10 cellular contexts compared by ENCODE assay signal in the genomic region with DNA sequence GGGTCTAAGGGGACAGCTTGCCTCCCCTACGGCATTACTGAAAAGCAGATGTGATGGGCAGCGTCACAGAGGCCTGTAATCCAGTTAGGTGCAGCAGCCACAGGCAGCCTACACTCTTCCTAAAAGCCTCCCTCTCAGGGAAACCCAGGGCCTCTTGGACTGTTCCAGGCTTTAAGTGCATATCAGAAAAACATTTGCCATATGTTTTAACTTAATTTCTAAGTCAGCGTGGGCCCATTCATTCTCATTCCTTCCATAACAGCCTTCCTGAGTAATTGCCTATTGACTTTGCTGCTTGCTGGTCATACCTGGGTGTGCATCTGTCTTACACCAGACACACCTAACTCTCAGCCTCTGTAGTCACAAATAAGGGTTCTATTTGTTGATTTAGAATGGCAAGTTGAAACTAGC.
DNase-seq lines count a peak whose midpoint lies in the region; ATAC-seq and TF ChIP-seq lines count a peak whose summit lies in the region.
"Had no signal": no experiment of that assay in that cellular context is flagged by ENCODE, and none has a peak within 500 bp of the region (broad histone marks: within the 10 kb centered on the region; RNA-seq: fewer than 3 reads in every experiment).

No MANE protein-coding gene starts in this region.

- no peaks in the 10 kb centered on the region for H3K36me3 Mint-ChIP-seq in activated CD4-positive, alpha-beta T cell treated with anti-CD3 and anti-CD28 coated beads, Interleukin-2, amount 10 ng/mL, durations not matched to agents 7 days and 5 days (ENCODE audit: low read depth)

- POLR2A ChIA-PET in activated CD4-positive, alpha-beta T cell treated with anti-CD3 and anti-CD28 coated beads, Interleukin-2, amount 10 ng/mL, durations not matched to agents 7 days and 5 days (lab: Charles Lee) = no interaction called here

- no peak overlapping the region for H3K4me3 Mint-ChIP-seq in activated CD4-positive, alpha-beta T cell treated with anti-CD3 and anti-CD28 coated beads, Interleukin-2, amount 10 ng/mL, durations not matched to agents 7 days and 5 days

- TF ChIP-seq CTCF in choroid plexus epithelial cell (conservative IDR thresholded peaks at IDR 0.05; ENCODE audit: low read depth, low read length) = no peak

- H3K9me3 Mint-ChIP-seq in activated CD4-positive, alpha-beta T cell treated with anti-CD3 and anti-CD28 coated beads, Interleukin-2, amount 10 ng/mL, durations not matched to agents 7 days and 5 days = no peaks in the 10 kb centered on the region

- H3K9me3 ChIP-seq in thymus (ENCODE audit: control insufficient read depth) = no peaks in the 10 kb centered on the region

- peaks cover 15% of the 10 kb centered on the region for H3K4me1 Mint-ChIP-seq in activated CD4-positive, alpha-beta T cell treated with anti-CD3 and anti-CD28 coated beads, Interleukin-2, amount 10 ng/mL, durations not matched to agents 7 days and 5 days

- no peak overlapping the region for H3K27ac Mint-ChIP-seq in activated CD4-positive, alpha-beta T cell treated with anti-CD3 and anti-CD28 coated beads, Interleukin-2, amount 10 ng/mL, durations not matched to agents 7 days and 5 days

- H3K4me3 ChIP-seq in choroid plexus epithelial cell (ENCODE audit: low read depth, low read length) (no peak overlapping the region), thymus (ENCODE audit: low read length) (no peak overlapping the region)

- peaks cover 24% of the 10 kb centered on the region for H3K4me1 ChIP-seq in thymus (ENCODE audit: control insufficient read depth, insufficient read depth, low read length)

- CTCF ChIA-PET in activated CD4-positive, alpha-beta T cell treated with anti-CD3 and anti-CD28 coated beads, Interleukin-2, amount 10 ng/mL, durations not matched to agents 7 days and 5 days (lab: Charles Lee) = no interaction called here

- ATAC-seq in GM18511 (IDR thresholded peaks at IDR 0.05; ENCODE audit: unreplicated experiment) = no peak

- DNase-seq in NCI-H524 treated with DMSO at 0.1 percent for 48 hours (lab: John Stamatoyannopoulos, UW) (peak; percentile 29), choroid plexus epithelial cell (ENCODE audit: low read depth) (peak; percentile 50), left kidney (ENCODE audit: low read depth, low spot score) (peak; percentile 52), OCI-M2 (lab: John Stamatoyannopoulos, UW; ENCODE audit: unreplicated experiment) (no peak), C1 segment of cervical spinal cord (lab: John Stamatoyannopoulos, UW) (no peak)
- DNase-seq in activated CD4-positive, alpha-beta T cell treated with anti-CD3 and anti-CD28 coated beads, Interleukin-2, amount 10 ng/mL, durations not matched to agents 7 days and 5 days = no peak
- DNase-seq: activated CD4-positive, CD25-positive, alpha-beta regulatory T cell treated with anti-CD3 and anti-CD28 coated beads, Interleukin-2, amount 50 U/mL, for 72 hours; activated naive CD4-positive, alpha-beta T cell treated with Interleukin-2 at 50 U/mL for 16 hours had no signal

- no peaks in the 10 kb centered on the region for H3K27me3 ChIP-seq in thymus (ENCODE audit: control insufficient read depth, insufficient read depth)

- 93% methylated on average over 3 of the region's 3 CpGs for WGBS in thymus

- H3K36me3 ChIP-seq in thymus (ENCODE audit: control insufficient read depth, insufficient read depth) = no peaks in the 10 kb centered on the region

- H3K27ac ChIP-seq in thymus (ENCODE audit: low read depth) = peak overlapping the region; percentile 49

- H3K27me3 Mint-ChIP-seq in activated CD4-positive, alpha-beta T cell treated with anti-CD3 and anti-CD28 coated beads, Interleukin-2, amount 10 ng/mL, durations not matched to agents 7 days and 5 days = peaks cover 17% of the 10 kb centered on the region

Comparison
In these comparisons a context has a peak if more than half of its experiments do, and no peak if none do; other contexts are left out.
1. DNase-seq: peak in NCI-H524 treated with DMSO at 0.1 percent for 48 hours (single experiment), choroid plexus epithelial cell (single experiment) and left kidney (single experiment); none in activated CD4-positive, alpha-beta T cell treated with anti-CD3 and anti-CD28 coated beads, Interleukin-2, amount 10 ng/mL, durations not matched to agents 7 days and 5 days (single experiment), OCI-M2 (single experiment) and C1 segment of cervical spinal cord (0 of 14).